Comparison of ENCODE assay signal across 1 cellular context in genomic region chr6:3892613-3893012, GRCh38.
TF ChIP-seq lines count a peak whose summit lies in the region.

No MANE protein-coding gene starts in this region.

TF ChIP-seq in GM23338, 12 proteins besides CTCF, POLR2A, EP300 and RAD21 (continued from another document):
- TF ChIP-seq, protein P1, sequence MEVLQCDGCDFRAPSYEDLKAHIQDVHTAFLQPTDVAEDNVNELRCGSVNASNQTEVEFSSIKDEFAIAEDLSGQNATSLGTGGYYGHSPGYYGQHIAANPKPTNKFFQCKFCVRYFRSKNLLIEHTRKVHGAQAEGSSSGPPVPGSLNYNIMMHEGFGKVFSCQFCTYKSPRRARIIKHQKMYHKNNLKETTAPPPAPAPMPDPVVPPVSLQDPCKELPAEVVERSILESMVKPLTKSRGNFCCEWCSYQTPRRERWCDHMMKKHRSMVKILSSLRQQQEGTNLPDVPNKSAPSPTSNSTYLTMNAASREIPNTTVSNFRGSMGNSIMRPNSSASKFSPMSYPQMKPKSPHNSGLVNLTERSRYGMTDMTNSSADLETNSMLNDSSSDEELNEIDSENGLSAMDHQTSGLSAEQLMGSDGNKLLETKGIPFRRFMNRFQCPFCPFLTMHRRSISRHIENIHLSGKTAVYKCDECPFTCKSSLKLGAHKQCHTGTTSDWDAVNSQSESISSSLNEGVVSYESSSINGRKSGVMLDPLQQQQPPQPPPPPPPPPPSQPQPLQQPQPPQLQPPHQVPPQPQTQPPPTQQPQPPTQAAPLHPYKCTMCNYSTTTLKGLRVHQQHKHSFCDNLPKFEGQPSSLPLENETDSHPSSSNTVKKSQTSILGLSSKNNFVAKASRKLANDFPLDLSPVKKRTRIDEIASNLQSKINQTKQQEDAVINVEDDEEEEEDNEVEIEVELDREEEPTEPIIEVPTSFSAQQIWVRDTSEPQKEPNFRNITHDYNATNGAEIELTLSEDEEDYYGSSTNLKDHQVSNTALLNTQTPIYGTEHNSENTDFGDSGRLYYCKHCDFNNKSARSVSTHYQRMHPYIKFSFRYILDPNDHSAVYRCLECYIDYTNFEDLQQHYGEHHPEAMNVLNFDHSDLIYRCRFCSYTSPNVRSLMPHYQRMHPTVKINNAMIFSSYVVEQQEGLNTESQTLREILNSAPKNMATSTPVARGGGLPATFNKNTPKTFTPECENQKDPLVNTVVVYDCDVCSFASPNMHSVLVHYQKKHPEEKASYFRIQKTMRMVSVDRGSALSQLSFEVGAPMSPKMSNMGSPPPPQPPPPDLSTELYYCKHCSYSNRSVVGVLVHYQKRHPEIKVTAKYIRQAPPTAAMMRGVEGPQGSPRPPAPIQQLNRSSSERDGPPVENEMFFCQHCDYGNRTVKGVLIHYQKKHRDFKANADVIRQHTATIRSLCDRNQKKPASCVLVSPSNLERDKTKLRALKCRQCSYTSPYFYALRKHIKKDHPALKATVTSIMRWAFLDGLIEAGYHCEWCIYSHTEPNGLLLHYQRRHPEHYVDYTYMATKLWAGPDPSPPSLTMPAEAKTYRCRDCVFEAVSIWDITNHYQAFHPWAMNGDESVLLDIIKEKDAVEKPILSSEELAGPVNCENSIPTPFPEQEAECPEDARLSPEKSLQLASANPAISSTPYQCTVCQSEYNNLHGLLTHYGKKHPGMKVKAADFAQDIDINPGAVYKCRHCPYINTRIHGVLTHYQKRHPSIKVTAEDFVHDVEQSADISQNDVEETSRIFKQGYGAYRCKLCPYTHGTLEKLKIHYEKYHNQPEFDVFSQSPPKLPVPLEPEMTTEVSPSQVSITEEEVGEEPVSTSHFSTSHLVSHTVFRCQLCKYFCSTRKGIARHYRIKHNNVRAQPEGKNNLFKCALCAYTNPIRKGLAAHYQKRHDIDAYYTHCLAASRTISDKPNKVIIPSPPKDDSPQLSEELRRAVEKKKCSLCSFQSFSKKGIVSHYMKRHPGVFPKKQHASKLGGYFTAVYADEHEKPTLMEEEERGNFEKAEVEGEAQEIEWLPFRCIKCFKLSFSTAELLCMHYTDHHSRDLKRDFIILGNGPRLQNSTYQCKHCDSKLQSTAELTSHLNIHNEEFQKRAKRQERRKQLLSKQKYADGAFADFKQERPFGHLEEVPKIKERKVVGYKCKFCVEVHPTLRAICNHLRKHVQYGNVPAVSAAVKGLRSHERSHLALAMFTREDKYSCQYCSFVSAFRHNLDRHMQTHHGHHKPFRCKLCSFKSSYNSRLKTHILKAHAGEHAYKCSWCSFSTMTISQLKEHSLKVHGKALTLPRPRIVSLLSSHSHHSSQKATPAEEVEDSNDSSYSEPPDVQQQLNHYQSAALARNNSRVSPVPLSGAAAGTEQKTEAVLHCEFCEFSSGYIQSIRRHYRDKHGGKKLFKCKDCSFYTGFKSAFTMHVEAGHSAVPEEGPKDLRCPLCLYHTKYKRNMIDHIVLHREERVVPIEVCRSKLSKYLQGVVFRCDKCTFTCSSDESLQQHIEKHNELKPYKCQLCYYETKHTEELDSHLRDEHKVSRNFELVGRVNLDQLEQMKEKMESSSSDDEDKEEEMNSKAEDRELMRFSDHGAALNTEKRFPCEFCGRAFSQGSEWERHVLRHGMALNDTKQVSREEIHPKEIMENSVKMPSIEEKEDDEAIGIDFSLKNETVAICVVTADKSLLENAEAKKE (CRISPR knock-in tag; IDR thresholded peaks at IDR 0.05), result no peak
- TF ChIP-seq ZNF331 (CRISPR knock-in tag; IDR thresholded peaks at IDR 0.05; ENCODE audit: low read depth), result no peak
- no peak for TF ChIP-seq ZNF114 (CRISPR knock-in tag; IDR thresholded peaks at IDR 0.05)
- no peak for TF ChIP-seq JUNB (IDR thresholded peaks at IDR 0.05; ENCODE audit: unreplicated experiment)
- TF ChIP-seq, protein P2, sequence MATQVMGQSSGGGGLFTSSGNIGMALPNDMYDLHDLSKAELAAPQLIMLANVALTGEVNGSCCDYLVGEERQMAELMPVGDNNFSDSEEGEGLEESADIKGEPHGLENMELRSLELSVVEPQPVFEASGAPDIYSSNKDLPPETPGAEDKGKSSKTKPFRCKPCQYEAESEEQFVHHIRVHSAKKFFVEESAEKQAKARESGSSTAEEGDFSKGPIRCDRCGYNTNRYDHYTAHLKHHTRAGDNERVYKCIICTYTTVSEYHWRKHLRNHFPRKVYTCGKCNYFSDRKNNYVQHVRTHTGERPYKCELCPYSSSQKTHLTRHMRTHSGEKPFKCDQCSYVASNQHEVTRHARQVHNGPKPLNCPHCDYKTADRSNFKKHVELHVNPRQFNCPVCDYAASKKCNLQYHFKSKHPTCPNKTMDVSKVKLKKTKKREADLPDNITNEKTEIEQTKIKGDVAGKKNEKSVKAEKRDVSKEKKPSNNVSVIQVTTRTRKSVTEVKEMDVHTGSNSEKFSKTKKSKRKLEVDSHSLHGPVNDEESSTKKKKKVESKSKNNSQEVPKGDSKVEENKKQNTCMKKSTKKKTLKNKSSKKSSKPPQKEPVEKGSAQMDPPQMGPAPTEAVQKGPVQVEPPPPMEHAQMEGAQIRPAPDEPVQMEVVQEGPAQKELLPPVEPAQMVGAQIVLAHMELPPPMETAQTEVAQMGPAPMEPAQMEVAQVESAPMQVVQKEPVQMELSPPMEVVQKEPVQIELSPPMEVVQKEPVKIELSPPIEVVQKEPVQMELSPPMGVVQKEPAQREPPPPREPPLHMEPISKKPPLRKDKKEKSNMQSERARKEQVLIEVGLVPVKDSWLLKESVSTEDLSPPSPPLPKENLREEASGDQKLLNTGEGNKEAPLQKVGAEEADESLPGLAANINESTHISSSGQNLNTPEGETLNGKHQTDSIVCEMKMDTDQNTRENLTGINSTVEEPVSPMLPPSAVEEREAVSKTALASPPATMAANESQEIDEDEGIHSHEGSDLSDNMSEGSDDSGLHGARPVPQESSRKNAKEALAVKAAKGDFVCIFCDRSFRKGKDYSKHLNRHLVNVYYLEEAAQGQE (IDR thresholded peaks at IDR 0.05; ENCODE audit: unreplicated experiment), result no peak
- TF ChIP-seq, protein P3, sequence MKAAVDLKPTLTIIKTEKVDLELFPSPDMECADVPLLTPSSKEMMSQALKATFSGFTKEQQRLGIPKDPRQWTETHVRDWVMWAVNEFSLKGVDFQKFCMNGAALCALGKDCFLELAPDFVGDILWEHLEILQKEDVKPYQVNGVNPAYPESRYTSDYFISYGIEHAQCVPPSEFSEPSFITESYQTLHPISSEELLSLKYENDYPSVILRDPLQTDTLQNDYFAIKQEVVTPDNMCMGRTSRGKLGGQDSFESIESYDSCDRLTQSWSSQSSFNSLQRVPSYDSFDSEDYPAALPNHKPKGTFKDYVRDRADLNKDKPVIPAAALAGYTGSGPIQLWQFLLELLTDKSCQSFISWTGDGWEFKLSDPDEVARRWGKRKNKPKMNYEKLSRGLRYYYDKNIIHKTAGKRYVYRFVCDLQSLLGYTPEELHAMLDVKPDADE (IDR thresholded peaks at IDR 0.05), result no peak
- no peak for TF ChIP-seq EZH2 (IDR thresholded peaks at IDR 0.05; ENCODE audit: low read depth, unreplicated experiment)
- no peak for TF ChIP-seq CREB1 (CRISPR knock-in tag; IDR thresholded peaks at IDR 0.05; ENCODE audit: low read depth)
- no peak for TF ChIP-seq EZH2phosphoT487 (IDR thresholded peaks at IDR 0.05; ENCODE audit: unreplicated experiment)
- no peak for TF ChIP-seq NANOG (IDR thresholded peaks at IDR 0.05; ENCODE audit: borderline replicate concordance)
- TF ChIP-seq POLR2AphosphoS5 (IDR thresholded peaks at IDR 0.05; ENCODE audit: low read depth), result no peak
